Comparison of ENCODE assay signal across 1 cellular context in the genomic region with DNA sequence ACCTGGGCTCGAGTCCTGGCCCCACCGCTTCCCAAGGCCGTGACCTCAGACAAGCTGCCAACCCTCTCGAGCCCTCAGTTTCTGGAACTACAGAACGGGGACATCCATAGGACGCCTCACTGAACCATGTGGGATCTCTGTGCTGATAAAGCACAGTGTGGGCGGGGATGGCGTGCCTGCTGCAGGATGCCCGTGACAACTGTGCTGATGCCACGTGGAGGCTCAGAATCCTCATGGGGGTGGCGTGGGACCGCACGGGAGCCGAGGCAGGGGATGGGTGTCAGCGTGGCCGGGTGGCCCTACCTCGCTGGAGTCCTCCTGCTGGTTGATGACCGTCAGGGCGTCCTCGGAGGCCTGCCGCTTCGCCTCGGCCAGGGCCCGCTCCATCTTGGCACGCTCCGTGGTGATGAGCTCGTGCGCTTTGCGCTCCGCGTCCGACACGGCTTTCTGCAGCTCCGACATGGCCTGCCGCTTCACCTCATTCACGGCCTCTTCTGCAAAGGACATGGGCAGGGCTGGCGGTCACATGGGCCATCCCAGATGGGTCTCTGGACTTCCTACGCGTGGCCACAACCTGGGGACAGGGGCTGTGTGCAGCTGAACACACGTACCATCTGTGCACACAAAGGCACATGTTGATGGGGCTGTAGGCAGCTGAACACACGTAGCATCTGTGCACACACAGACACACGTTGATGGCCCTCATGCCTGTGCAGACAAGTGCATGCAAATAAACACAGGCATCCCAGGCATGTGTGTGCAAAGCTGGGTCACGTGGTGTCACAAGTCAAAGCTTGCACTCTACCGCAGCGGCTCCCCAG.
TF ChIP-seq lines count a peak whose summit lies in the region.

No MANE protein-coding gene starts in this region.

TF ChIP-seq in IMR-90, 13 proteins besides CTCF, POLR2A, EP300 and RAD21:
- no peak for TF ChIP-seq MAZ (IDR thresholded peaks at IDR 0.05; ENCODE audit: borderline replicate concordance, low read depth, low read length)
- TF ChIP-seq CHD1 (IDR thresholded peaks at IDR 0.05; ENCODE audit: low read depth, low read length), result no peak
- TF ChIP-seq MAFK (IDR thresholded peaks at IDR 0.05; ENCODE audit: low read depth, low read length), result no peak
- TF ChIP-seq SMC3 (IDR thresholded peaks at IDR 0.05; ENCODE audit: low read depth, low read length), result no peak
- TF ChIP-seq CEBPB (IDR thresholded peaks at IDR 0.05; ENCODE audit: low read depth, low read length), result no peak
- no peak for TF ChIP-seq USF2 (IDR thresholded peaks at IDR 0.05; ENCODE audit: low read depth, low read length)
- TF ChIP-seq NFE2L2 (IDR thresholded peaks at IDR 0.05; ENCODE audit: low read depth, low read length), result no peak
- no peak for TF ChIP-seq ELK1 (IDR thresholded peaks at IDR 0.05; ENCODE audit: borderline replicate concordance, low read depth, low read length)
- no peak for TF ChIP-seq RCOR1 (IDR thresholded peaks at IDR 0.05; ENCODE audit: insufficient replicate concordance, low read length)
- TF ChIP-seq FOS (IDR thresholded peaks at IDR 0.05; ENCODE audit: low read depth, low read length), result no peak
- TF ChIP-seq RFX5 (IDR thresholded peaks at IDR 0.05; ENCODE audit: low read depth, low read length), result no peak
- TF ChIP-seq MXI1 (IDR thresholded peaks at IDR 0.05; ENCODE audit: borderline replicate concordance, low read depth, low read length), result no peak
- no peak for TF ChIP-seq BHLHE40 (IDR thresholded peaks at IDR 0.05; ENCODE audit: low read depth, low read length)
TF ChIP-seq in IMR-90: peak in this region for 0.
